Comparison of ENCODE assay signal across 1 cellular context in the genomic region with DNA sequence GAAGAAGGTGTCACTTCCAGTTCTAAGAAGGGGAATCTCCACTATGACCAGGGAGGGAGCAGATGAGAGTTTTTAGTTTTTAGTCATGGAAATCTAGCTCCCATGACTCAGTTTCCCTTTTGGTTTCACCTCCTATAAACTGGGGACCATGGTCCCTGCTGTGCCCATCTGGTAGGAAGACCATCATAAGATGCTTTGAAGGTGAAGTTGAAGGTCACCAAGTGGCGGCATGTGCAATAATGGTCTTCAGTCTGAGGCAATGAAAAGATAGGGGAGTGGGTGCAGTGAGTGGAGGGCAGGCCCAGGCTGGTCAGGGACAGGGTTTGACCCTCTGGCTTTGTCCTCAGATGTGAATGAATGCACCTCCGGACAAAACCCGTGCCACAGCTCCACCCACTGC.
TF ChIP-seq lines count a peak whose summit lies in the region.

No MANE protein-coding gene starts in this region.

TF ChIP-seq in H1, 55 proteins besides CTCF, POLR2A, EP300 and RAD21:
- TF ChIP-seq KDM1A (IDR thresholded peaks at IDR 0.05; ENCODE audit: borderline replicate concordance, low read length): 0 out of 2 replicates have a peak, but pooled peaks have one; percentile 12
